ENCODE assay signal across 24 cellular contexts in genomic region chr15:81523867-81524266, GRCh38.
DNase-seq lines count a peak whose midpoint lies in the region; ATAC-seq, FAIRE-seq and TF ChIP-seq lines count a peak whose summit lies in the region.
"Had no signal": no experiment of that assay in that cellular context is flagged by ENCODE, and none has a peak within 500 bp of the region (broad histone marks: within the 10 kb centered on the region; RNA-seq: fewer than 3 reads in every experiment).

No MANE protein-coding gene starts in this region.

- no peak overlapping the region for H4K8ac ChIP-seq in H1 (ENCODE audit: extremely low read depth, insufficient read depth, low read length)

- no peak overlapping the region for H4K5ac ChIP-seq in H1 (ENCODE audit: insufficient read length, low read depth, low read length)

- H3K27ac Mint-ChIP-seq in GM23338: no peak overlapping the region

- no peak for FAIRE-seq in H1 (lab: Jason Lieb, UNC)
- FAIRE-seq: A549, G401.6, GM12891, GM18507 had no signal

- TF ChIP-seq RAD21 in H1 (IDR thresholded peaks at IDR 0.05 in 1 of 2, conservative IDR thresholded peaks at IDR 0.05 in 1 of 2; ENCODE audit: low read depth in 2 of 2, low read length in 2 of 2): no peak; a peak in 1 of 4 replicates

- H2BK5ac ChIP-seq in H1 (ENCODE audit: low read depth, low read length): no peak overlapping the region

- DNase-seq in BE2C (no peak), GM23338 (ENCODE audit: low spot score) (peak; percentile 39), NAMALWA (ENCODE audit: low spot score) (peak; percentile 2), H1 (ENCODE audit: low read depth in 1 of 2, low spot score in 2 of 2) (no peak), body of pancreas (no peak), D341Med (ENCODE audit: low spot score) (no peak)
- DNase-seq: ACHN; AML-193; C1 segment of cervical spinal cord; Calu3; CD4-positive, alpha-beta memory T cell; COR-L47; DMS153; DND-41; GOT3; H7 had no signal

- no peaks in the 10 kb centered on the region for H3F3A ChIP-seq in GM23338 (replicated peaks; ENCODE audit: low read depth)

- H3K36me3 ChIP-seq in BE2C (no peaks in the 10 kb centered on the region), GM23338 (ENCODE audit: insufficient read depth) (no peaks in the 10 kb centered on the region), H1 (ENCODE audit: control insufficient read depth in 2 of 4, insufficient read depth in 4 of 4, low read length in 3 of 4) (no peaks in the 10 kb centered on the region), body of pancreas (replicated peaks in 1 of 2; ENCODE audit: insufficient read depth in 1 of 2, low read depth in 2 of 2) (no peaks in the 10 kb centered on the region)

- no peaks in the 10 kb centered on the region for H3K79me1 ChIP-seq in H1 (ENCODE audit: low read depth, low read length)

- 0 out of 2 replicates have a peak, but pooled peaks cover 2% of the 10 kb centered on the region for H3K4me1 ChIP-seq in BE2C
- H3K4me1 ChIP-seq in GM23338 (ENCODE audit: insufficient read depth): no peaks in the 10 kb centered on the region
- H3K4me1 ChIP-seq in H1 (replicated peaks in 1 of 4; ENCODE audit: control insufficient read depth in 3 of 4, insufficient read depth in 4 of 4, low read length in 3 of 4): no peaks in the 10 kb centered on the region
- H3K4me1 ChIP-seq in body of pancreas: no peaks in the 10 kb centered on the region
- H3K4me1 ChIP-seq: A549 had no signal

- 84% methylated on average over 2 of the region's 2 CpGs; no CpG with 5 or more reads in 1 of the 2 experiments for WGBS in H1 (ENCODE audit: extremely low coverage in 1 of 2, insufficient coverage in 1 of 2, insufficient read length in 1 of 2, insufficient replicate concordance in 2 of 2, low coverage in 1 of 2, low lambda C conversion rate in 2 of 2, missing lambda C conversion rate in 1 of 2), 2 experiments
- 67 to 70% methylated on average over 2 of the region's 2 CpGs for WGBS in body of pancreas, 2 donors

- H3K27ac ChIP-seq in GM23338 (ENCODE audit: low read depth) (no peak overlapping the region), H1 (ENCODE audit: low read depth, low read length) (no peak overlapping the region), body of pancreas (no peak overlapping the region)
- H3K27ac ChIP-seq: 22Rv1, A549 had no signal

- H2AK5ac ChIP-seq in H1 (ENCODE audit: low read depth, low read length): no peak overlapping the region

- H3K36me3 Mint-ChIP-seq in GM23338 (ENCODE audit: low read depth): no peaks in the 10 kb centered on the region; the same call in 2 of the 3 replicates
- H3K36me3 Mint-ChIP-seq: CD4-positive, alpha-beta memory T cell had no signal

- TF ChIP-seq POLR2A in H1 (IDR thresholded peaks at IDR 0.05; ENCODE audit: control extremely low read depth in 1 of 2, low read depth in 2 of 2, low read length in 2 of 2) (no peak), body of pancreas (IDR thresholded peaks at IDR 0.05) (no peak)

- H3K9ac ChIP-seq in H1 (replicated peaks in 1 of 4; ENCODE audit: extremely low read depth in 1 of 4, low read depth in 3 of 4, low read length in 3 of 4): no peak overlapping the region

- H3K4me2 ChIP-seq in GM23338: no peak overlapping the region
- no peak overlapping the region for H3K4me2 ChIP-seq in H1 (ENCODE audit: insufficient read depth in 1 of 2, low read depth in 2 of 2, low read length in 2 of 2)
- H3K4me2 ChIP-seq: A549 had no signal

- H3K9me2 ChIP-seq in GM23338 (ENCODE audit: insufficient read depth): no peaks in the 10 kb centered on the region

- H3K4ac ChIP-seq in H1 (replicated peaks; ENCODE audit: insufficient read length, low read depth, low read length): no peak overlapping the region

- intact Hi-C loops in body of pancreas (cut with DNase I): no loop called here

- no peaks in the 10 kb centered on the region; the same call in 1 of the 2 replicates for H3K23me2 ChIP-seq in H1 (ENCODE audit: low read depth, low read length)

- no peak overlapping the region for H3K56ac ChIP-seq in H1 (replicated peaks; ENCODE audit: insufficient read length, low read depth, low read length)

- H2BK12ac ChIP-seq in H1 (ENCODE audit: low read depth, low read length): no peak overlapping the region

- H3K9me3 ChIP-seq in BE2C (no peaks in the 10 kb centered on the region), H1 (ENCODE audit: insufficient read depth in 2 of 2, low read depth in 1 of 2, low read length in 1 of 2) (no peaks in the 10 kb centered on the region), body of pancreas (no peaks in the 10 kb centered on the region)
- H3K9me3 ChIP-seq: A549 had no signal

- H2AFZ ChIP-seq in GM23338 (no peak overlapping the region), H1 (ENCODE audit: low read length) (no peak overlapping the region)

- peak; percentile 30; the same call in 1 of the 2 replicates for TF ChIP-seq CTCF in BE2C (IDR thresholded peaks at IDR 0.05; ENCODE audit: low read depth, low read length)
- peak in 1 of 2 experiments; percentile 51; a peak in 3 of 4 replicates for TF ChIP-seq CTCF in GM23338 (conservative IDR thresholded peaks at IDR 0.05; ENCODE audit: low read depth in 2 of 2)
- peak in 2 of 3 experiments; percentile 11 to 37; a peak in 1 of 4 replicates for TF ChIP-seq CTCF in H1 (IDR thresholded peaks at IDR 0.05; ENCODE audit: control extremely low read depth in 1 of 3, insufficient read depth in 1 of 3, low read depth in 1 of 3, low read length in 3 of 3)
- no peak for TF ChIP-seq CTCF in body of pancreas (IDR thresholded peaks at IDR 0.05)

- no peaks in the 10 kb centered on the region for H3K9me3 Mint-ChIP-seq in GM23338

- no peak overlapping the region for H2BK20ac ChIP-seq in H1 (ENCODE audit: low read length)

- H3K79me2 ChIP-seq in GM23338 (replicated peaks; ENCODE audit: insufficient read depth) (no peaks in the 10 kb centered on the region), H1 (ENCODE audit: control insufficient read depth in 1 of 2, insufficient read depth in 2 of 2, low read length in 2 of 2) (no peaks in the 10 kb centered on the region)

- H2BK120ac ChIP-seq in H1 (replicated peaks; ENCODE audit: low read depth, low read length): no peak overlapping the region

- H3K27me3 ChIP-seq in BE2C (no peaks in the 10 kb centered on the region), GM23338 (ENCODE audit: insufficient read depth) (no peaks in the 10 kb centered on the region), H1 (replicated peaks in 1 of 4; ENCODE audit: control insufficient read depth in 3 of 4, extremely low read depth in 1 of 4, insufficient read depth in 3 of 4, low read length in 3 of 4) (no peaks in the 10 kb centered on the region), body of pancreas (no peaks in the 10 kb centered on the region)

- H3K4me3 ChIP-seq in BE2C (ENCODE audit: low read depth, low read length): no peak overlapping the region
- no peak overlapping the region for H3K4me3 ChIP-seq in GM23338
- no peak overlapping the region for H3K4me3 ChIP-seq in H1 (ENCODE audit: extremely low read depth in 1 of 4, insufficient read depth in 2 of 4, low read depth in 3 of 4, low read length in 4 of 4)
- no peak overlapping the region for H3K4me3 ChIP-seq in body of pancreas
- H3K4me3 ChIP-seq: A549 had no signal

- POLR2A ChIA-PET in H1 (lab: Charles Lee; ENCODE audit: partially characterized antibody): no interaction called here

- no peak overlapping the region for H3K18ac ChIP-seq in H1 (ENCODE audit: extremely low read depth, low read length)

- H4K20me1 ChIP-seq in GM23338 (replicated peaks; ENCODE audit: insufficient read depth): no peaks in the 10 kb centered on the region
- no peaks in the 10 kb centered on the region for H4K20me1 ChIP-seq in H1 (replicated peaks in 1 of 2; ENCODE audit: control insufficient read depth in 1 of 2, insufficient read depth in 2 of 2, low read length in 2 of 2)

- CTCF ChIA-PET in H1 (lab: Charles Lee; ENCODE audit: partially characterized antibody): interaction anchor here (1.3 to 2.4 kb wide), 2 partner anchors 8 to 114 kb away, joined by 3 to 8 read pairs; no protein-coding TSS in a partner anchor

- no peak overlapping the region for H3K23ac ChIP-seq in H1 (ENCODE audit: insufficient read length)

- no peak overlapping the region for H3K14ac ChIP-seq in H1 (ENCODE audit: insufficient read length)

- no peak overlapping the region for H3K4me3 Mint-ChIP-seq in GM23338
- H3K4me3 Mint-ChIP-seq: CD4-positive, alpha-beta memory T cell had no signal

- no peaks in the 10 kb centered on the region for H3K4me1 Mint-ChIP-seq in GM23338
- H3K4me1 Mint-ChIP-seq: CD4-positive, alpha-beta memory T cell had no signal

- H2BK15ac ChIP-seq in H1 (ENCODE audit: low read length): no peak overlapping the region

- ATAC-seq in GM23338 (peak; percentile 46), body of pancreas (no peak), GM21528 (IDR thresholded peaks at IDR 0.05; ENCODE audit: low FRiP score, unreplicated experiment) (no peak), GM21367 (IDR thresholded peaks at IDR 0.05; ENCODE audit: unreplicated experiment) (no peak)
- ATAC-seq: A549, HCT116 had no signal

- TF ChIP-seq EP300 in H1 (IDR thresholded peaks at IDR 0.05; ENCODE audit: borderline replicate concordance in 1 of 2, low read depth in 2 of 2, low read length in 2 of 2): no peak

- peaks cover 2% of the 10 kb centered on the region for H3K27me3 Mint-ChIP-seq in GM23338 (ENCODE audit: insufficient read depth, low read depth, poor library complexity)

- H4K91ac ChIP-seq in H1 (replicated peaks; ENCODE audit: insufficient read length, low read length): no peak overlapping the region

TF ChIP-seq in GM23338, 12 proteins besides CTCF, POLR2A, EP300 and RAD21 (continues in another document):
- TF ChIP-seq, protein P1, sequence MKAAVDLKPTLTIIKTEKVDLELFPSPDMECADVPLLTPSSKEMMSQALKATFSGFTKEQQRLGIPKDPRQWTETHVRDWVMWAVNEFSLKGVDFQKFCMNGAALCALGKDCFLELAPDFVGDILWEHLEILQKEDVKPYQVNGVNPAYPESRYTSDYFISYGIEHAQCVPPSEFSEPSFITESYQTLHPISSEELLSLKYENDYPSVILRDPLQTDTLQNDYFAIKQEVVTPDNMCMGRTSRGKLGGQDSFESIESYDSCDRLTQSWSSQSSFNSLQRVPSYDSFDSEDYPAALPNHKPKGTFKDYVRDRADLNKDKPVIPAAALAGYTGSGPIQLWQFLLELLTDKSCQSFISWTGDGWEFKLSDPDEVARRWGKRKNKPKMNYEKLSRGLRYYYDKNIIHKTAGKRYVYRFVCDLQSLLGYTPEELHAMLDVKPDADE (IDR thresholded peaks at IDR 0.05): no peak
- no peak for TF ChIP-seq EZH2phosphoT487 (IDR thresholded peaks at IDR 0.05; ENCODE audit: unreplicated experiment)

TF ChIP-seq in H1, 55 proteins besides CTCF, POLR2A, EP300 and RAD21 (continues in another document):
- TF ChIP-seq ATF3 (IDR thresholded peaks at IDR 0.05; ENCODE audit: insufficient read depth, low read depth, low read length) (no peak), SAP30 (IDR thresholded peaks at IDR 0.05; ENCODE audit: insufficient read depth, insufficient replicate concordance, low read length) (no peak), TCF12 (IDR thresholded peaks at IDR 0.05; ENCODE audit: low read depth, low read length) (no peak), JUN (IDR thresholded peaks at IDR 0.05; ENCODE audit: low read depth, low read length) (no peak), SRF (IDR thresholded peaks at IDR 0.05; ENCODE audit: low read depth, low read length) (no peak)

Comparison
In these comparisons a context has a peak if more than half of its experiments do, and no peak if none do; other contexts are left out.
1. DNase-seq: peak in GM23338 (single experiment) and NAMALWA (single experiment); none in BE2C (single experiment), H1 (0 of 2), body of pancreas (0 of 4) and D341Med (single experiment).
2. CTCF ChIP-seq: peak in BE2C (single experiment) and H1 (2 of 3); none in body of pancreas (0 of 7).